Comparison of ENCODE assay signal across 8 cellular contexts in the genomic region with DNA sequence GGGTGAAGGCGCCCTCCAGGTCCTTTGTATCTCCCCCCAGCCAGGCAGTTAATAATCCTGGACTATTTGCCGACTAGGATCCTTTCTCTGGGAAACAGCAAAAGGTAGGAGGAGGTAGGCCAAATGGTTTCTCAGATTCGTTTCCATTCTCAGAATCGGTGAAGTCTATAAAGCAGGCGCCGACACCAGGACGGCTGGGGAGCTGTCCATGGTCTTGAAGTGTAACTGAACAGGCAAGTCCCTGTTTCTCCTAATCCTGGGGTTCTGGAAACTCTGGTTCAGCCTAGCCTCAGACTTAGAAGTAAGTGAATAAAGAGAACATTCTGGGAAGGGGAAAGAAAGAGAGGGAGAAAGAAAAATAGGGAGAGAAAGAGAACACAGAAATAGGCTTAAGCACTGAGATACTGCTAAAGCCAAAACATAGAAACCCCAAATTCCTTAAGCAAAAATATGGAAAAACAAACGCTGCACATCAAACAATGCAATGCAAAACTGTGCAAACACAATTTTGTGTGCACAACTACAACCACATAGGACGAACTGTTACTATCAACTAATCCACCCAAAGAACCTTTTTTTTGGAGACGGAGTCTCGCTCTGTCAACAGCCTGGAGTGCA. TPM values are rescaled to one million over a fixed set of nuclear protein-coding genes. Genes with fewer than 3 reads are reported as not detected.
DNase-seq lines count a peak whose midpoint lies in the region; TF ChIP-seq lines count a peak whose summit lies in the region.

No MANE protein-coding gene starts in this region.

- H3K4me3 ChIP-seq in neural progenitor cell (no peak overlapping the region), vagina (no peak overlapping the region)
- no peak overlapping the region for H3K4me3 ChIP-seq in effector memory CD4-positive, alpha-beta T cell (ENCODE audit: insufficient read depth, low read depth, low read length, poor library complexity, severe bottlenecking)

- no peaks in the 10 kb centered on the region for H3K36me3 Mint-ChIP-seq in neural progenitor cell
- no peaks in the 10 kb centered on the region for H3K36me3 Mint-ChIP-seq in chondrocyte (ENCODE audit: low read depth)

- no peaks in the 10 kb centered on the region for H3K4me1 Mint-ChIP-seq in neural progenitor cell
- peaks cover 6% of the 10 kb centered on the region for H3K4me1 Mint-ChIP-seq in chondrocyte (ENCODE audit: low read depth)

- no peak overlapping the region for H3K4me2 ChIP-seq in neural progenitor cell

- no peaks in the 10 kb centered on the region for H3K4me1 ChIP-seq in neural progenitor cell
- no peaks in the 10 kb centered on the region for H3K4me1 ChIP-seq in effector memory CD4-positive, alpha-beta T cell (ENCODE audit: control insufficient read depth, insufficient read depth, low read length, poor library complexity, severe bottlenecking)
- H3K4me1 ChIP-seq in vagina: no peaks in the 10 kb centered on the region

- H3K4me3 Mint-ChIP-seq in neural progenitor cell: no peak overlapping the region
- no peak overlapping the region for H3K4me3 Mint-ChIP-seq in chondrocyte (ENCODE audit: unreplicated experiment)

- no peak for TF ChIP-seq CTCF in GM20000 (IDR thresholded peaks at IDR 0.05; ENCODE audit: extremely low read depth, missing control alignments)
- no peak for TF ChIP-seq CTCF in neural progenitor cell (IDR thresholded peaks at IDR 0.05)
- TF ChIP-seq CTCF in chondrocyte (IDR thresholded peaks at IDR 0.05): no peak
- no peak for TF ChIP-seq CTCF in vagina (IDR thresholded peaks at IDR 0.05)

- DNase-seq in GM20000 (ENCODE audit: low spot score) (peak; percentile 46), RPMI7951 (ENCODE audit: low read depth) (peak; percentile 62), dedifferentiated amniotic fluid mesenchymal stem cell (ENCODE audit: extremely low spot score) (peak; percentile 71), neural progenitor cell (ENCODE audit: low spot score) (peak; percentile 89), chondrocyte (ENCODE audit: low spot score) (no peak), NCI-H128 (lab: John Stamatoyannopoulos, UW; ENCODE audit: unreplicated experiment) (no peak), vagina (ENCODE audit: extremely low spot score in 2 of 2) (no peak)
- DNase-seq in effector memory CD4-positive, alpha-beta T cell: no peak

- H3K27ac Mint-ChIP-seq in neural progenitor cell (no peak overlapping the region), chondrocyte (ENCODE audit: unreplicated experiment) (no peak overlapping the region)

- peaks cover 4% of the 10 kb centered on the region for H3K27me3 Mint-ChIP-seq in neural progenitor cell (ENCODE audit: insufficient read depth, low read depth)
- H3K27me3 Mint-ChIP-seq in chondrocyte (ENCODE audit: low read depth): peaks cover 14% of the 10 kb centered on the region

- H3K79me2 ChIP-seq in neural progenitor cell (ENCODE audit: low read depth): no peaks in the 10 kb centered on the region

- H3K36me3 ChIP-seq in neural progenitor cell (no peaks in the 10 kb centered on the region), vagina (no peaks in the 10 kb centered on the region)
- H3K36me3 ChIP-seq in effector memory CD4-positive, alpha-beta T cell (ENCODE audit: control insufficient read depth, insufficient read depth, low read length): no peaks in the 10 kb centered on the region

- H3K27me3 ChIP-seq in neural progenitor cell (peaks cover 15% of the 10 kb centered on the region), vagina (no peaks in the 10 kb centered on the region)
- no peaks in the 10 kb centered on the region for H3K27me3 ChIP-seq in effector memory CD4-positive, alpha-beta T cell (replicated peaks; ENCODE audit: control insufficient read depth, insufficient read depth, low read length, poor library complexity, severe bottlenecking)

- intact Hi-C loops in vagina (cut with DNase I): no loop called here

- H3K27ac ChIP-seq in neural progenitor cell (no peak overlapping the region), vagina (no peak overlapping the region)
- H3K27ac ChIP-seq in effector memory CD4-positive, alpha-beta T cell (ENCODE audit: insufficient read depth, low read length, poor library complexity, severe bottlenecking): no peak overlapping the region

- H3K9me3 ChIP-seq in neural progenitor cell (ENCODE audit: low read depth) (no peaks in the 10 kb centered on the region), vagina (no peaks in the 10 kb centered on the region)
- H3K9me3 ChIP-seq in effector memory CD4-positive, alpha-beta T cell (ENCODE audit: control insufficient read depth, low read length): no peaks in the 10 kb centered on the region

- H3K9ac ChIP-seq in neural progenitor cell: no peak overlapping the region

- no peak for TF ChIP-seq POLR2A in vagina (IDR thresholded peaks at IDR 0.05)

- peaks cover 14% of the 10 kb centered on the region for H4K20me1 ChIP-seq in neural progenitor cell (ENCODE audit: low read depth)

- H2AFZ ChIP-seq in neural progenitor cell (replicated peaks): no peak overlapping the region

- H3K9me3 Mint-ChIP-seq in neural progenitor cell (peaks cover 5% of the 10 kb centered on the region), chondrocyte (ENCODE audit: low read depth) (no peaks in the 10 kb centered on the region)

- peaks cover 6% of the 10 kb centered on the region for H3F3A ChIP-seq in neural progenitor cell (ENCODE audit: low read depth)

RNA-seq across cellular contexts. Expression of a gene that starts 11.1 kb away (rescaled TPM):
- 7.9 and 10.3 TPM in 2 replicates for total RNA-seq in RPMI7951 (2014; rRNA removed; shearing (Covaris generic))
- total RNA-seq in neural progenitor cell (ENCODE audit: low replicate concordance): 9.7 and 9.8 TPM in 2 replicates
- total RNA-seq in chondrocyte: 10.4 to 31.1 TPM (median 30.1 TPM) in 3 replicates
- 3.9 TPM for total RNA-seq in vagina

RNA-seq across cellular contexts. Expression of a gene that starts 20.1 kb away (rescaled TPM):
- total RNA-seq in RPMI7951 (2014; rRNA removed; shearing (Covaris generic)): 0.10 and 0.12 TPM in 2 replicates
- total RNA-seq in neural progenitor cell (ENCODE audit: low replicate concordance): not detected in 2 replicates
- total RNA-seq in chondrocyte: not detected in 3 replicates
- total RNA-seq in vagina: not detected

Comparison
In these comparisons a context has a peak if more than half of its experiments do, and no peak if none do; other contexts are left out.
1. DNase-seq: peak in GM20000 (single experiment), RPMI7951 (single experiment), dedifferentiated amniotic fluid mesenchymal stem cell (single experiment) and neural progenitor cell (single experiment); none in chondrocyte (single experiment), NCI-H128 (single experiment), effector memory CD4-positive, alpha-beta T cell (0 of 3) and vagina (0 of 2).